ENCODE assay signal across 1 cellular context in genomic region chr14:24329736-24330135, GRCh38.
TF ChIP-seq lines count a peak whose summit lies in the region.

No MANE protein-coding gene starts in this region.

TF ChIP-seq in K562, 482 proteins besides CTCF, POLR2A, EP300 and RAD21 (continued from another document):
- no peak for TF ChIP-seq WHSC1 (IDR thresholded peaks at IDR 0.05; ENCODE audit: low read length)
- no peak for TF ChIP-seq NRF1 (conservative IDR thresholded peaks at IDR 0.05 in 1 of 2, IDR thresholded peaks at IDR 0.05 in 1 of 2)
